In the genomic region with DNA sequence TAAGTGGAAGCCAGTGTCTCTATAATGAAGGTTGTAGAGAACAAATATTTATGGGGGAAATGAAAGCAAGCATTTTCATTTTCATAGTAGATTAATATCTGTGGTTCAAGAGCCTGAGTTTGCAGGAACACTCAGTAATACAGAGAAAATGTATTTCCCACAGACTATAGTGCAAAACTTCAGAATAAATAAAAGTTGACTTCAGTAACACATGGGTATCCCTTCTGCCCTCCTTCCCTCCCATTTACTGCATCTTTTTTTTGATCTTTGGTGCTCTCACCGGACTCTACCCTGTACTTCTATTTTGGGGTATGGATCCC, we compare ENCODE assay signal across 12 cellular contexts.
DNase-seq lines count a peak whose midpoint lies in the region; ATAC-seq and TF ChIP-seq lines count a peak whose summit lies in the region.
"Had no signal": no experiment of that assay in that cellular context is flagged by ENCODE, and none has a peak within 500 bp of the region (broad histone marks: within the 10 kb centered on the region; RNA-seq: fewer than 3 reads in every experiment).

No MANE protein-coding gene starts in this region.

- no peaks in the 10 kb centered on the region for H3K9me3 ChIP-seq in OCI-LY3 (ENCODE audit: insufficient read depth, low read length)
- no peaks in the 10 kb centered on the region for H3K9me3 ChIP-seq in naive thymus-derived CD4-positive, alpha-beta T cell (ENCODE audit: control insufficient read depth in 2 of 3, low read length in 3 of 3)
- H3K9me3 ChIP-seq: lower lobe of right lung, upper lobe of left lung had no signal

- no peak for TF ChIP-seq CTCF in OCI-LY3 (IDR thresholded peaks at IDR 0.05; ENCODE audit: low read depth, low read length)

- peak overlapping the region; percentile 19; the same call in 1 of the 2 replicates for H3K9ac ChIP-seq in OCI-LY3 (ENCODE audit: low read length)

- ATAC-seq in GM18498 (IDR thresholded peaks at IDR 0.05; ENCODE audit: unreplicated experiment) (peak; percentile 53), GM21737 (IDR thresholded peaks at IDR 0.05; ENCODE audit: unreplicated experiment) (peak; percentile 40), GM21576 (IDR thresholded peaks at IDR 0.05; ENCODE audit: unreplicated experiment) (no peak)
- no peak for ATAC-seq in naive thymus-derived CD4-positive, alpha-beta T cell
- ATAC-seq: lower lobe of right lung had no signal

- CTCF ChIA-PET in naive thymus-derived CD4-positive, alpha-beta T cell (lab: Charles Lee), result no interaction called here

- intact Hi-C loops in naive thymus-derived CD4-positive, alpha-beta T cell (cut with micrococcal nuclease), result loop anchor here (1.0 to 10.0 kb wide), 4 partner anchors 14 to 479 kb away; a partner anchor contains a TSS

- H3K27ac Mint-ChIP-seq in naive thymus-derived CD4-positive, alpha-beta T cell, result peak overlapping the region; percentile 58 to 95 (median 88)

- H3K4me1 ChIP-seq in OCI-LY3 (ENCODE audit: low read length), result peaks cover 40% of the 10 kb centered on the region
- peaks cover 0 to 41% of the 10 kb centered on the region in 2 donors for H3K4me1 ChIP-seq in naive thymus-derived CD4-positive, alpha-beta T cell (ENCODE audit: control insufficient read depth in 2 of 2, insufficient read depth in 2 of 2, low read length in 2 of 2)
- H3K4me1 ChIP-seq: lower lobe of right lung, upper lobe of left lung had no signal

- no peak overlapping the region for H2AFZ ChIP-seq in OCI-LY3 (ENCODE audit: low read depth, low read length)

- H3K4me2 ChIP-seq in OCI-LY3 (ENCODE audit: low read length), result peak overlapping the region; percentile 77

- H3K27ac ChIP-seq in OCI-LY3 (ENCODE audit: low read length), result peak overlapping the region; percentile 62
- H3K27ac ChIP-seq in naive thymus-derived CD4-positive, alpha-beta T cell (ENCODE audit: low read depth, low read length), result no peak overlapping the region
- H3K27ac ChIP-seq: lower lobe of right lung, upper lobe of left lung had no signal

- no peaks in the 10 kb centered on the region for H3K27me3 Mint-ChIP-seq in naive thymus-derived CD4-positive, alpha-beta T cell

- POLR2A ChIA-PET in naive thymus-derived CD4-positive, alpha-beta T cell (lab: Charles Lee), result interaction anchor here (0.6 to 1.2 kb wide), 3 partner anchors 15 to 157 kb away, joined by 3 to 4 read pairs (median 3); no protein-coding TSS in a partner anchor

- peaks cover 0 to 6% (median 2%) of the 10 kb centered on the region in 11 donors for H3K9me3 Mint-ChIP-seq in naive thymus-derived CD4-positive, alpha-beta T cell

- no peaks in the 10 kb centered on the region for H3K79me2 ChIP-seq in OCI-LY3 (ENCODE audit: low read length)

- peak overlapping the region; percentile 39; the same call in 1 of the 2 replicates for H3K4me3 ChIP-seq in OCI-LY3 (ENCODE audit: low read length)
- peak overlapping the region; percentile 32 for H3K4me3 ChIP-seq in naive thymus-derived CD4-positive, alpha-beta T cell (ENCODE audit: low read length)
- H3K4me3 ChIP-seq: lower lobe of right lung, upper lobe of left lung had no signal

- H3K36me3 ChIP-seq in OCI-LY3 (replicated peaks; ENCODE audit: low read depth, low read length), result no peaks in the 10 kb centered on the region
- no peaks in the 10 kb centered on the region for H3K36me3 ChIP-seq in naive thymus-derived CD4-positive, alpha-beta T cell (ENCODE audit: control insufficient read depth in 2 of 3, insufficient read depth in 3 of 3, low read length in 3 of 3)
- H3K36me3 ChIP-seq: lower lobe of right lung, upper lobe of left lung had no signal

- H3K27me3 ChIP-seq in OCI-LY3 (ENCODE audit: low read depth, low read length), result no peaks in the 10 kb centered on the region
- H3K27me3 ChIP-seq in naive thymus-derived CD4-positive, alpha-beta T cell (ENCODE audit: control insufficient read depth in 2 of 2, insufficient read depth in 2 of 2, low read length in 2 of 2), result no peaks in the 10 kb centered on the region
- H3K27me3 ChIP-seq: upper lobe of left lung had no signal

- DNase-seq in naive thymus-derived CD4-positive, alpha-beta T cell, result no peak
- DNase-seq in stimulated activated CD4-positive, alpha-beta T cell treated with anti-CD3 and anti-CD28 coated beads, Interleukin-1b, Interleukin-23, amount 100 ng/mL, for 48 hours, result no peak
- no peak for DNase-seq in AG08395 (ENCODE audit: low spot score)
- DNase-seq in C1 segment of cervical spinal cord (lab: John Stamatoyannopoulos, UW), result no peak
- DNase-seq: DMS153, lower lobe of right lung, NCI-H1930, upper lobe of left lung had no signal

- peak overlapping the region; percentile 33 to 91 (median 82) for H3K4me3 Mint-ChIP-seq in naive thymus-derived CD4-positive, alpha-beta T cell

- H3K36me3 Mint-ChIP-seq in naive thymus-derived CD4-positive, alpha-beta T cell, result peaks cover 0 to 11% (median 0%) of the 10 kb centered on the region in 5 donors

- peaks cover 26 to 67% (median 61%) of the 10 kb centered on the region in 7 donors for H3K4me1 Mint-ChIP-seq in naive thymus-derived CD4-positive, alpha-beta T cell

- no peaks in the 10 kb centered on the region for H4K20me1 ChIP-seq in OCI-LY3 (ENCODE audit: insufficient read depth, low read length)

Comparison
In these comparisons a context has a peak if more than half of its experiments do, and no peak if none do; other contexts are left out.
1. ATAC-seq: peak in GM18498 (single experiment) and GM21737 (single experiment); none in naive thymus-derived CD4-positive, alpha-beta T cell (single experiment) and GM21576 (single experiment).